22 cellular contexts compared by ENCODE assay signal in genomic region chr3:96236499-96236898, GRCh38.
DNase-seq lines count a peak whose midpoint lies in the region; ATAC-seq and TF ChIP-seq lines count a peak whose summit lies in the region.
"Had no signal": no experiment of that assay in that cellular context is flagged by ENCODE, and none has a peak within 500 bp of the region (broad histone marks: within the 10 kb centered on the region; RNA-seq: fewer than 3 reads in every experiment).

No MANE protein-coding gene starts in this region.

- H3K9me3 ChIP-seq in RWPE2 (ENCODE audit: severe bottlenecking) (no peaks in the 10 kb centered on the region), esophagus muscularis mucosa (no peaks in the 10 kb centered on the region)
- H3K9me3 ChIP-seq: BLaER1, Caco-2, Peyer's patch, SJSA1 had no signal

- 56% methylated on average over 2 of the region's 2 CpGs for WGBS in esophagus muscularis mucosa

- no peak for TF ChIP-seq POLR2A in esophagus muscularis mucosa (IDR thresholded peaks at IDR 0.05; ENCODE audit: low read depth)

- H3K4me3 ChIP-seq in RWPE2 (ENCODE audit: severe bottlenecking), result no peak overlapping the region
- H3K4me3 ChIP-seq in esophagus muscularis mucosa, result no peak overlapping the region
- H3K4me3 ChIP-seq: BLaER1, GM12878, Peyer's patch, SJSA1 had no signal

- no peak for TF ChIP-seq EP300 in esophagus muscularis mucosa (IDR thresholded peaks at IDR 0.05)

- ATAC-seq in RWPE2 (ENCODE audit: low read depth) (peak; percentile 60; the same call in 2 of the 3 replicates), foreskin keratinocyte (peak; percentile 89), GM19455 (IDR thresholded peaks at IDR 0.05; ENCODE audit: unreplicated experiment) (no peak)
- ATAC-seq: GM12878, HCT116, Right ventricle myocardium inferior had no signal

- no peaks in the 10 kb centered on the region for H3K27me3 ChIP-seq in RWPE2 (ENCODE audit: insufficient read depth, poor library complexity, severe bottlenecking)
- no peaks in the 10 kb centered on the region for H3K27me3 ChIP-seq in foreskin keratinocyte
- no peaks in the 10 kb centered on the region for H3K27me3 ChIP-seq in esophagus muscularis mucosa
- H3K27me3 ChIP-seq: BLaER1, Peyer's patch, SJSA1 had no signal

- TF ChIP-seq CTCF in RWPE2 (IDR thresholded peaks at IDR 0.05; ENCODE audit: poor library complexity, severe bottlenecking) (no peak), foreskin keratinocyte (conservative IDR thresholded peaks at IDR 0.05) (no peak), esophagus muscularis mucosa (IDR thresholded peaks at IDR 0.05) (no peak)

- H3K27ac ChIP-seq in RWPE2 (ENCODE audit: poor library complexity, severe bottlenecking) (no peak overlapping the region), foreskin keratinocyte (no peak overlapping the region), esophagus muscularis mucosa (replicated peaks in 1 of 4) (no peak overlapping the region)
- H3K27ac ChIP-seq: BLaER1, HL-60, Peyer's patch, SJSA1 had no signal

- intact Hi-C loops in cardiac septum (cut with DNase I) (no loop called here), esophagus muscularis mucosa (cut with DNase I) (no loop called here)

- DNase-seq in NCI-H226 (peak; percentile 59), RWPE2 (ENCODE audit: low spot score) (no peak), foreskin keratinocyte (peak; percentile 31 to 64), cardiac septum (ENCODE audit: low spot score) (no peak), NOMO-1 (lab: John Stamatoyannopoulos, UW; ENCODE audit: unreplicated experiment in 2 of 2) (no peak), esophagus muscularis mucosa (ENCODE audit: extremely low spot score) (no peak)
- DNase-seq: Caco-2; CD4-positive, alpha-beta T cell; DMS 273 treated with DMSO at 0.1 percent for 48 hours; DMS79 treated with DMSO at 0.1 percent for 48 hours; GOT3; MV-4-11; NCI-H1694; NCI-H510A; Peyer's patch had no signal

- H3K36me3 ChIP-seq in RWPE2 (ENCODE audit: low read depth) (no peaks in the 10 kb centered on the region), esophagus muscularis mucosa (no peaks in the 10 kb centered on the region)
- H3K36me3 ChIP-seq: BLaER1, Peyer's patch, SJSA1 had no signal

- H3K4me1 ChIP-seq in RWPE2 (ENCODE audit: insufficient read depth, poor library complexity, severe bottlenecking) (no peaks in the 10 kb centered on the region), foreskin keratinocyte (no peaks in the 10 kb centered on the region), esophagus muscularis mucosa (no peaks in the 10 kb centered on the region)
- H3K4me1 ChIP-seq: BLaER1, Caco-2, Peyer's patch, SJSA1 had no signal

Comparison
In these comparisons a context has a peak if more than half of its experiments do, and no peak if none do; other contexts are left out.
1. DNase-seq: peak in NCI-H226 (single experiment) and foreskin keratinocyte (2 of 2); none in RWPE2 (single experiment), cardiac septum (single experiment), NOMO-1 (0 of 2) and esophagus muscularis mucosa (single experiment).